Comparison of ENCODE assay signal across 21 cellular contexts in genomic region chr7:99468336-99468918, GRCh38.
"Had no signal": no experiment of that assay in that cellular context is flagged by ENCODE, and none has a peak within 500 bp of the region (broad histone marks: within the 10 kb centered on the region; RNA-seq: fewer than 3 reads in every experiment).

No MANE protein-coding gene starts in this region.

- H2AFZ ChIP-seq: PC-9 had no signal

- H3K4me3 ChIP-seq: PC-9 had no signal

- H3K27me3 Mint-ChIP-seq: activated B cell treated with CpG ODN at 0.5 μM for 24 hours; activated naive CD8-positive, alpha-beta T cell treated with anti-CD3 and anti-CD28 coated beads for 36 hours; T-helper 17 cell had no signal

- H3K4me2 ChIP-seq: PC-9 had no signal

- H3K9me3 Mint-ChIP-seq: activated B cell treated with CpG ODN at 0.5 μM for 24 hours; activated CD4-positive, alpha-beta T cell treated with anti-CD3 and anti-CD28 coated beads, Interleukin-2, amount 10 ng/mL, durations not matched to agents 24 days and 14 days; activated naive CD4-positive, alpha-beta T cell treated with anti-CD3 and anti-CD28 coated beads, Interleukin-2, amount 10 ng/mL, durations not matched to agents 7 days and 5 days; activated naive CD8-positive, alpha-beta T cell treated with anti-CD3 and anti-CD28 coated beads for 36 hours; activated T-helper 2 cell treated with anti-CD3 and anti-CD28 coated beads, Interferon-gamma antibody, Interleukin-2, Interleukin-4, amounts not matched to agents 10 μg/mL and 5 μg/mL and 100 μg/mL, durations not matched to agents 14 hours and 24 hours and 36 hours had no signal

- ATAC-seq: activated T-cell treated with anti-CD3 and anti-CD28 coated beads, Interleukin-2, amount 50 U/mL, for 72 hours; T-helper 17 cell had no signal

- H3K27ac Mint-ChIP-seq: activated B cell treated with CpG ODN at 0.5 μM for 24 hours; activated CD4-positive, alpha-beta T cell treated with anti-CD3 and anti-CD28 coated beads, Interleukin-2, amount 10 ng/mL, durations not matched to agents 24 days and 14 days; activated naive CD8-positive, alpha-beta T cell treated with anti-CD3 and anti-CD28 coated beads for 36 hours; activated T-cell treated with anti-CD3 and anti-CD28 coated beads, Interleukin-2, amount 50 U/mL, for 72 hours; activated T-helper 2 cell treated with anti-CD3 and anti-CD28 coated beads, Interferon-gamma antibody, Interleukin-2, Interleukin-4, amounts not matched to agents 10 μg/mL and 5 μg/mL and 100 μg/mL, durations not matched to agents 14 hours and 24 hours and 36 hours; T-helper 17 cell had no signal

- H3K27ac ChIP-seq: PC-9 had no signal

- DNase-seq: activated B cell treated with CpG ODN at 0.5 μM for 24 hours; activated CD4-positive, alpha-beta T cell treated with anti-CD3 and anti-CD28 coated beads for 1 hour; activated CD4-positive, alpha-beta T cell treated with anti-CD3 and anti-CD28 coated beads, Interleukin-2, amount 10 ng/mL, durations not matched to agents 24 days and 14 days; activated CD4-positive, alpha-beta T cell treated with anti-CD3 and anti-CD28 coated beads, Interleukin-2, amount 50 U/mL, for 48 hours; activated gamma-delta T cell treated with Interleukin-2 at 50 U/mL for 16 hours; activated naive CD4-positive, alpha-beta T cell treated with anti-CD3 and anti-CD28 coated beads, Interleukin-2, amount 10 ng/mL, durations not matched to agents 7 days and 5 days; activated naive CD8-positive, alpha-beta T cell treated with anti-CD3 and anti-CD28 coated beads for 36 hours; activated T-cell treated with anti-CD3 and anti-CD28 coated beads for 4 hours; activated T-cell treated with anti-CD3 and anti-CD28 coated beads, Interleukin-2, amount 50 U/mL, for 72 hours; Kasumi-1; KBM-7; NCI-H1105 treated with DMSO at 0.1 percent for 48 hours; NCI-H1436 treated with DMSO at 0.1 percent for 48 hours; NCI-H187; NCI-H2081; NCI-H524; PC-9; SIG-M5; T-helper 17 cell; T-helper 9 cell had no signal

- H3K4me3 Mint-ChIP-seq: activated B cell treated with CpG ODN at 0.5 μM for 24 hours; activated CD4-positive, alpha-beta T cell treated with anti-CD3 and anti-CD28 coated beads, Interleukin-2, amount 10 ng/mL, durations not matched to agents 24 days and 14 days; activated naive CD4-positive, alpha-beta T cell treated with anti-CD3 and anti-CD28 coated beads, Interleukin-2, amount 10 ng/mL, durations not matched to agents 7 days and 5 days; activated naive CD8-positive, alpha-beta T cell treated with anti-CD3 and anti-CD28 coated beads for 36 hours; activated T-cell treated with anti-CD3 and anti-CD28 coated beads, Interleukin-2, amount 50 U/mL, for 72 hours; T-helper 17 cell had no signal
